Comparison of ENCODE assay signal across 8 cellular contexts in the genomic region with DNA sequence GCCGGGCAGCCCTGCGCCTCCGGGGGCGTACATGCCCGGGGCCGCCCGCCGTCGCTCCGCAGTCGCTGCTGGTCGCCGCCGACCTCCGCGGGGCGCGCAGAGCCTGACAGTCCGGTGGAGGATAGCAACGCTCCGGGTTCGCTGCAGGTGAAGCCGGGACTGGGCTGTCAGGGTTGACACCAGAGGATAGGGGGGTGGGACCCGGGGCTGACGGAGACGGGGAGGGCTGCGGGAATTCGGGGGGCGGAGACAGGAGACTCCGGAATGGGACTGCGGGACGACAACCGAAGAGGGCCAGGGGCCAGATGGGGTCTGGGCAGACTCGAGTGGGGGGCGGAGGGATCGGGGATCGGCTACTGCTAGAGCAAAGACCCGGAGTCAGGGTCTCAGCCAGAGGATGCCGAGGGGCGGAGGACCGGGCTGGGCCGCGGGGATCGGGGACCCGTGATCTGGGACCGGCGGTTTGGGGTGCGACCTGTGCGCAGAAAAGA. TPM values are rescaled to one million over a fixed set of nuclear protein-coding genes. Genes with fewer than 3 reads are reported as not detected.
DNase-seq lines count a peak whose midpoint lies in the region; ATAC-seq, FAIRE-seq and TF ChIP-seq lines count a peak whose summit lies in the region.

No MANE protein-coding gene starts in this region.

- peaks cover 28% of the 10 kb centered on the region for H3K36me3 Mint-ChIP-seq in T-helper 1 cell treated with Interleukin-12 subunit alpha and Interleukin-12 subunit beta and Interleukin-4 antibody, amounts not matched to agents 30 μg/mL and 1 μg/mL, for 36 hours (ENCODE audit: low read depth)
- peaks cover 8% of the 10 kb centered on the region for H3K36me3 Mint-ChIP-seq in chondrocyte (ENCODE audit: low read depth)

- no peak overlapping the region for H2AFZ ChIP-seq in HepG2 (ENCODE audit: low read length)

- 3% methylated on average over 32 of the region's 49 CpGs for WGBS in HepG2 (ENCODE audit: low lambda C conversion rate)

- in situ Hi-C loops in HepG2 (cut with HindIII; ENCODE audit: extremely low pct_ligation_motif_present, low pct_unique_long_range_greater_than_20kb): no loop called here

- H3K79me2 ChIP-seq in HepG2 (ENCODE audit: insufficient read depth, low read length): peaks cover 55% of the 10 kb centered on the region

- peaks cover 17 to 35% of the 10 kb centered on the region in 2 experiments for H3K36me3 ChIP-seq in HepG2 (replicated peaks in 1 of 2; ENCODE audit: control insufficient read depth in 1 of 2, insufficient read depth in 2 of 2, low read length in 2 of 2)

- no peak for TF ChIP-seq RAD21 in HepG2 (CRISPR knock-in tag; IDR thresholded peaks at IDR 0.05)

- peak overlapping the region; percentile 100 for H3K4me3 Mint-ChIP-seq in T-helper 1 cell treated with Interleukin-12 subunit alpha and Interleukin-12 subunit beta and Interleukin-4 antibody, amounts not matched to agents 30 μg/mL and 1 μg/mL, for 36 hours
- peak overlapping the region; percentile 93 for H3K4me3 Mint-ChIP-seq in chondrocyte (ENCODE audit: unreplicated experiment)

- H3K4me1 Mint-ChIP-seq in T-helper 1 cell treated with Interleukin-12 subunit alpha and Interleukin-12 subunit beta and Interleukin-4 antibody, amounts not matched to agents 30 μg/mL and 1 μg/mL, for 36 hours (ENCODE audit: low read depth): peaks cover 50% of the 10 kb centered on the region
- peaks cover 37% of the 10 kb centered on the region for H3K4me1 Mint-ChIP-seq in chondrocyte (ENCODE audit: low read depth)

- peak overlapping the region; percentile 95 to 97 (median 96) for H3K4me3 ChIP-seq in HepG2 (replicated peaks in 1 of 3; ENCODE audit: insufficient read depth in 1 of 3, low read depth in 2 of 3, low read length in 3 of 3)

- H3K27me3 ChIP-seq in HepG2 (ENCODE audit: control insufficient read depth in 1 of 2, insufficient read depth in 2 of 2, low read length in 2 of 2): no peaks in the 10 kb centered on the region; a peak in 1 of 5 replicates

- no peak for TF ChIP-seq CTCF in chondrocyte (IDR thresholded peaks at IDR 0.05)
- no peak for TF ChIP-seq CTCF in HepG2 (CRISPR knock-in tag; IDR thresholded peaks at IDR 0.05)

- ATAC-seq in HG03095 (IDR thresholded peaks at IDR 0.05; ENCODE audit: unreplicated experiment) (peak; percentile 17), HepG2 (peak; percentile 3)

- H3K27ac Mint-ChIP-seq in T-helper 1 cell treated with Interleukin-12 subunit alpha and Interleukin-12 subunit beta and Interleukin-4 antibody, amounts not matched to agents 30 μg/mL and 1 μg/mL, for 36 hours: peak overlapping the region; percentile 75
- H3K27ac Mint-ChIP-seq in chondrocyte (ENCODE audit: unreplicated experiment): peak overlapping the region; percentile 97

- peaks cover 6% of the 10 kb centered on the region for H4K20me1 ChIP-seq in HepG2 (ENCODE audit: insufficient read depth, low read length)

- H3K9ac ChIP-seq in HepG2 (ENCODE audit: insufficient read depth, low read depth, low read length): peak overlapping the region; percentile 82

- TF ChIP-seq EP300 in HepG2 (IDR thresholded peaks at IDR 0.05; ENCODE audit: low read depth in 2 of 2, low read length in 2 of 2) (no peak), HepG2 (CRISPR knock-in tag; IDR thresholded peaks at IDR 0.05; ENCODE audit: borderline replicate concordance) (no peak)

- H3K4me2 ChIP-seq in HepG2 (ENCODE audit: low read depth, low read length): peak overlapping the region; percentile 88

- no peaks in the 10 kb centered on the region for H3K27me3 Mint-ChIP-seq in T-helper 1 cell treated with Interleukin-12 subunit alpha and Interleukin-12 subunit beta and Interleukin-4 antibody, amounts not matched to agents 30 μg/mL and 1 μg/mL, for 36 hours (ENCODE audit: low read depth)
- H3K27me3 Mint-ChIP-seq in chondrocyte (ENCODE audit: low read depth): no peaks in the 10 kb centered on the region

- POLR2A ChIA-PET in HepG2 (lab: Yijun Ruan, JAX): interaction anchor here (0.9 to 3.6 kb wide), 11 partner anchors 8 to 91 kb away, joined by 3 to 46 read pairs (median 6); a partner anchor contains a TSS

- peak overlapping the region; percentile 71 for H3K27ac ChIP-seq in HepG2 (ENCODE audit: extremely low read length, insufficient read depth, low read length)

- DNase-seq in activated gamma-delta T cell treated with Interleukin-2 at 50 U/mL for 16 hours: peak; percentile 36
- DNase-seq in activated gamma-delta T cell (lab: John Stamatoyannopoulos, UW): no peak
- no peak for DNase-seq in chondrocyte (ENCODE audit: low spot score)
- DNase-seq in HepG2 (ENCODE audit: low spot score): peak; percentile 23
- peak in 4 of 6 experiments; percentile 18 to 57 (median 48) for DNase-seq in stimulated activated naive CD4-positive, alpha-beta T cell (lab: John Stamatoyannopoulos, UW)
- DNase-seq in NCI-H2081 treated with DMSO at 0.1 percent for 48 hours (lab: John Stamatoyannopoulos, UW): no peak

- no peaks in the 10 kb centered on the region for H3K9me3 Mint-ChIP-seq in T-helper 1 cell treated with Interleukin-12 subunit alpha and Interleukin-12 subunit beta and Interleukin-4 antibody, amounts not matched to agents 30 μg/mL and 1 μg/mL, for 36 hours
- H3K9me3 Mint-ChIP-seq in chondrocyte (ENCODE audit: low read depth): no peaks in the 10 kb centered on the region

- intact Hi-C loops in HepG2 (cut with micrococcal nuclease; ENCODE audit: unreplicated experiment): loop anchor here (1.0 kb wide), 1 partner anchor 12 kb away; no protein-coding TSS in a partner anchor

- H3K9me3 ChIP-seq in HepG2 (ENCODE audit: low read length): no peaks in the 10 kb centered on the region

- H3K4me1 ChIP-seq in HepG2 (ENCODE audit: insufficient read depth, low read length): peaks cover 54% of the 10 kb centered on the region

- no TSS peak for BruUV-seq in HepG2 (replicated peaks; lab: Mats Ljungman, UMichigan)

- no peak for FAIRE-seq in HepG2 (lab: Jason Lieb, UNC)

- CTCF ChIA-PET in HepG2 (lab: Yijun Ruan, JAX; ENCODE audit: low intra/inter-chr PET ratio, low total read pairs): interaction anchor here (2.8 kb wide), 1 partner anchor 12 kb away, joined by 19 read pairs; no protein-coding TSS in a partner anchor

- TF ChIP-seq POLR2A in HepG2 (IDR thresholded peaks at IDR 0.05; ENCODE audit: insufficient read depth in 1 of 2, low read depth in 2 of 2, low read length in 2 of 2): no peak

RNA-seq across cellular contexts. Expression of a gene that starts 0.4 kb away (rescaled TPM):
- 43.9 to 54.4 TPM (median 52.5 TPM) in 3 replicates for total RNA-seq in chondrocyte
- total RNA-seq in HepG2 (2016; rRNA removed; fragmentation: Illumina TruSeq; extraction: Trizol): 15.7 and 21.5 TPM in 2 replicates
- total RNA-seq in HepG2 (2016; cell fraction: cytosol; rRNA removed; fragmentation: Illumina TruSeq; extraction: Trizol; ENCODE audit: low read depth): 1.6 and 1.7 TPM in 2 replicates
- 13.2 and 21.0 TPM in 2 replicates for total RNA-seq in HepG2 (2016; cell fraction: insoluble cytoplasmic fraction; rRNA removed; fragmentation: Illumina TruSeq; extraction: Trizol)
- total RNA-seq in HepG2 (2016; cell fraction: membrane; rRNA removed; fragmentation: Illumina TruSeq; extraction: Trizol): 7.2 and 9.0 TPM in 2 replicates
- 18.7 and 20.0 TPM in 2 replicates for total RNA-seq in HepG2 (2016; cell fraction: nucleus; rRNA removed; fragmentation: Illumina TruSeq; extraction: Trizol)
- 33.9 and 45.2 TPM in 2 replicates for polyA plus RNA-seq in HepG2 (2011; rRNA removed)
- 24.6 and 25.3 TPM in 2 replicates for polyA plus RNA-seq in HepG2 (2011; cell fraction: cytosol; rRNA removed)
- polyA plus RNA-seq in HepG2 (2011; cell fraction: nucleus; rRNA removed): 23.8 and 26.6 TPM in 2 replicates
- polyA plus RNA-seq in HepG2 (2012): 18.5 and 22.4 TPM in 2 replicates
- 1.5 and 1.9 TPM in 2 replicates for polyA plus RNA-seq in HepG2 (2016; cell fraction: cytosol; fragmentation: Illumina TruSeq; extraction: Trizol; ENCODE audit: low read depth)
- 13.9 and 16.7 TPM in 2 replicates for polyA plus RNA-seq in HepG2 (2016; cell fraction: insoluble cytoplasmic fraction; fragmentation: Illumina TruSeq; extraction: Trizol; ENCODE audit: low read depth)
- polyA plus RNA-seq in HepG2 (2016; cell fraction: membrane; fragmentation: Illumina TruSeq; extraction: Trizol; ENCODE audit: low read depth): 5.0 and 5.8 TPM in 2 replicates
- polyA plus RNA-seq in HepG2 (2016; cell fraction: nucleus; fragmentation: Illumina TruSeq; extraction: Trizol; ENCODE audit: insufficient read depth, low read depth): 26.4 and 31.8 TPM in 2 replicates
- 75.3 and 118 TPM in 2 replicates for polyA minus RNA-seq in HepG2 (2011; rRNA and poly(A)+ RNA removed; ENCODE audit: low replicate concordance)
- polyA minus RNA-seq in HepG2 (2011; cell fraction: cytosol; rRNA and poly(A)+ RNA removed): 16.4 and 21.8 TPM in 2 replicates
- 26.3 and 29.3 TPM in 2 replicates for polyA minus RNA-seq in HepG2 (2011; cell fraction: nucleus; rRNA and poly(A)+ RNA removed)

RNA-seq across cellular contexts. Expression of a gene that starts 0.6 kb away (rescaled TPM):
- total RNA-seq in chondrocyte (37.5 to 46.9 TPM (median 39.7 TPM) in 3 replicates), HepG2 (2016; rRNA removed; fragmentation: Illumina TruSeq; extraction: Trizol) (99.3 and 118 TPM in 2 replicates)
- 14.9 and 15.6 TPM in 2 replicates for total RNA-seq in HepG2 (2016; cell fraction: cytosol; rRNA removed; fragmentation: Illumina TruSeq; extraction: Trizol; ENCODE audit: low read depth)
- 102 and 121 TPM in 2 replicates for total RNA-seq in HepG2 (2016; cell fraction: insoluble cytoplasmic fraction; rRNA removed; fragmentation: Illumina TruSeq; extraction: Trizol)
- total RNA-seq in HepG2 (2016; cell fraction: membrane; rRNA removed; fragmentation: Illumina TruSeq; extraction: Trizol): 38.1 and 39.7 TPM in 2 replicates
- 61.9 and 65.1 TPM in 2 replicates for total RNA-seq in HepG2 (2016; cell fraction: nucleus; rRNA removed; fragmentation: Illumina TruSeq; extraction: Trizol)
- 109 and 120 TPM in 2 replicates for polyA plus RNA-seq in HepG2 (2011; rRNA removed)
- 120 and 159 TPM in 2 replicates for polyA plus RNA-seq in HepG2 (2011; cell fraction: cytosol; rRNA removed)
- 110 and 111 TPM in 2 replicates for polyA plus RNA-seq in HepG2 (2011; cell fraction: nucleus; rRNA removed)
- polyA plus RNA-seq in HepG2 (2012): 69.5 and 70.0 TPM in 2 replicates
- 16.2 and 16.4 TPM in 2 replicates for polyA plus RNA-seq in HepG2 (2016; cell fraction: cytosol; fragmentation: Illumina TruSeq; extraction: Trizol; ENCODE audit: low read depth)
- polyA plus RNA-seq in HepG2 (2016; cell fraction: insoluble cytoplasmic fraction; fragmentation: Illumina TruSeq; extraction: Trizol; ENCODE audit: low read depth): 117 and 126 TPM in 2 replicates
- 29.3 and 29.6 TPM in 2 replicates for polyA plus RNA-seq in HepG2 (2016; cell fraction: membrane; fragmentation: Illumina TruSeq; extraction: Trizol; ENCODE audit: low read depth)
- polyA plus RNA-seq in HepG2 (2016; cell fraction: nucleus; fragmentation: Illumina TruSeq; extraction: Trizol; ENCODE audit: insufficient read depth, low read depth): 148 and 152 TPM in 2 replicates
- polyA minus RNA-seq in HepG2 (2011; rRNA and poly(A)+ RNA removed; ENCODE audit: low replicate concordance): 225 and 243 TPM in 2 replicates
- 65.5 and 66.8 TPM in 2 replicates for polyA minus RNA-seq in HepG2 (2011; cell fraction: cytosol; rRNA and poly(A)+ RNA removed)
- 49.4 and 55.6 TPM in 2 replicates for polyA minus RNA-seq in HepG2 (2011; cell fraction: nucleus; rRNA and poly(A)+ RNA removed)

RNA-seq across cellular contexts. Expression of a gene that starts 40.0 kb away (rescaled TPM):
- 77.8 to 101 TPM (median 82.6 TPM) in 3 replicates for total RNA-seq in chondrocyte
- total RNA-seq in HepG2 (2016; rRNA removed; fragmentation: Illumina TruSeq; extraction: Trizol): 99.0 and 163 TPM in 2 replicates
- 47.2 and 52.9 TPM in 2 replicates for total RNA-seq in HepG2 (2016; cell fraction: cytosol; rRNA removed; fragmentation: Illumina TruSeq; extraction: Trizol; ENCODE audit: low read depth)
- 96.1 and 157 TPM in 2 replicates for total RNA-seq in HepG2 (2016; cell fraction: insoluble cytoplasmic fraction; rRNA removed; fragmentation: Illumina TruSeq; extraction: Trizol)
- 38.5 and 38.9 TPM in 2 replicates for total RNA-seq in HepG2 (2016; cell fraction: membrane; rRNA removed; fragmentation: Illumina TruSeq; extraction: Trizol)
- 100 and 111 TPM in 2 replicates for total RNA-seq in HepG2 (2016; cell fraction: nucleus; rRNA removed; fragmentation: Illumina TruSeq; extraction: Trizol)
- 228 and 232 TPM in 2 replicates for polyA plus RNA-seq in HepG2 (2011; rRNA removed)
- 208 and 241 TPM in 2 replicates for polyA plus RNA-seq in HepG2 (2011; cell fraction: cytosol; rRNA removed)
- polyA plus RNA-seq in HepG2 (2011; cell fraction: nucleus; rRNA removed): 356 and 374 TPM in 2 replicates
- polyA plus RNA-seq in HepG2 (2012): 140 and 148 TPM in 2 replicates
- 7.3 and 8.8 TPM in 2 replicates for polyA plus RNA-seq in HepG2 (2016; cell fraction: cytosol; fragmentation: Illumina TruSeq; extraction: Trizol; ENCODE audit: low read depth)
- 181 and 193 TPM in 2 replicates for polyA plus RNA-seq in HepG2 (2016; cell fraction: insoluble cytoplasmic fraction; fragmentation: Illumina TruSeq; extraction: Trizol; ENCODE audit: low read depth)
- polyA plus RNA-seq in HepG2 (2016; cell fraction: membrane; fragmentation: Illumina TruSeq; extraction: Trizol; ENCODE audit: low read depth): 14.0 and 16.1 TPM in 2 replicates
- polyA plus RNA-seq in HepG2 (2016; cell fraction: nucleus; fragmentation: Illumina TruSeq; extraction: Trizol; ENCODE audit: insufficient read depth, low read depth): 219 and 234 TPM in 2 replicates
- polyA minus RNA-seq in HepG2 (2011; rRNA and poly(A)+ RNA removed; ENCODE audit: low replicate concordance): 554 and 704 TPM in 2 replicates
- 179 and 186 TPM in 2 replicates for polyA minus RNA-seq in HepG2 (2011; cell fraction: cytosol; rRNA and poly(A)+ RNA removed)
- 151 and 182 TPM in 2 replicates for polyA minus RNA-seq in HepG2 (2011; cell fraction: nucleus; rRNA and poly(A)+ RNA removed)

RNA-seq across cellular contexts. Expression of a gene that starts 56.8 kb away (rescaled TPM):
- total RNA-seq in chondrocyte (61.0 to 81.8 TPM (median 66.1 TPM) in 3 replicates), HepG2 (2016; rRNA removed; fragmentation: Illumina TruSeq; extraction: Trizol) (300 and 332 TPM in 2 replicates)
- 45.1 and 56.7 TPM in 2 replicates for total RNA-seq in HepG2 (2016; cell fraction: cytosol; rRNA removed; fragmentation: Illumina TruSeq; extraction: Trizol; ENCODE audit: low read depth)
- 302 and 329 TPM in 2 replicates for total RNA-seq in HepG2 (2016; cell fraction: insoluble cytoplasmic fraction; rRNA removed; fragmentation: Illumina TruSeq; extraction: Trizol)
- total RNA-seq in HepG2 (2016; cell fraction: membrane; rRNA removed; fragmentation: Illumina TruSeq; extraction: Trizol): 220 and 258 TPM in 2 replicates
- 168 and 191 TPM in 2 replicates for total RNA-seq in HepG2 (2016; cell fraction: nucleus; rRNA removed; fragmentation: Illumina TruSeq; extraction: Trizol)
- 67.2 and 88.2 TPM in 2 replicates for polyA plus RNA-seq in HepG2 (2011; rRNA removed)
- 44.2 and 66.6 TPM in 2 replicates for polyA plus RNA-seq in HepG2 (2011; cell fraction: cytosol; rRNA removed)
- polyA plus RNA-seq in HepG2 (2011; cell fraction: nucleus; rRNA removed): 90.2 and 107 TPM in 2 replicates
- 93.8 and 117 TPM in 2 replicates for polyA plus RNA-seq in HepG2 (2012)
- polyA plus RNA-seq in HepG2 (2016; cell fraction: cytosol; fragmentation: Illumina TruSeq; extraction: Trizol; ENCODE audit: low read depth): 26.0 and 34.9 TPM in 2 replicates
- 237 and 245 TPM in 2 replicates for polyA plus RNA-seq in HepG2 (2016; cell fraction: insoluble cytoplasmic fraction; fragmentation: Illumina TruSeq; extraction: Trizol; ENCODE audit: low read depth)
- polyA plus RNA-seq in HepG2 (2016; cell fraction: membrane; fragmentation: Illumina TruSeq; extraction: Trizol; ENCODE audit: low read depth): 111 and 128 TPM in 2 replicates
- polyA plus RNA-seq in HepG2 (2016; cell fraction: nucleus; fragmentation: Illumina TruSeq; extraction: Trizol; ENCODE audit: insufficient read depth, low read depth): 205 and 220 TPM in 2 replicates
- 78.3 and 92.3 TPM in 2 replicates for polyA minus RNA-seq in HepG2 (2011; rRNA and poly(A)+ RNA removed; ENCODE audit: low replicate concordance)
- polyA minus RNA-seq in HepG2 (2011; cell fraction: cytosol; rRNA and poly(A)+ RNA removed): 89.8 and 100 TPM in 2 replicates
- 137 and 187 TPM in 2 replicates for polyA minus RNA-seq in HepG2 (2011; cell fraction: nucleus; rRNA and poly(A)+ RNA removed)

RNA-seq across cellular contexts. Expression of a gene that starts 59.7 kb away (rescaled TPM):
- total RNA-seq in chondrocyte (0.63 to 3.2 TPM (median 2.8 TPM) in 3 replicates), HepG2 (2016; rRNA removed; fragmentation: Illumina TruSeq; extraction: Trizol) (8.7 and 11.7 TPM in 2 replicates)
- 1.8 TPM in 2 replicates for total RNA-seq in HepG2 (2016; cell fraction: cytosol; rRNA removed; fragmentation: Illumina TruSeq; extraction: Trizol; ENCODE audit: low read depth)
- 9.0 and 10.8 TPM in 2 replicates for total RNA-seq in HepG2 (2016; cell fraction: insoluble cytoplasmic fraction; rRNA removed; fragmentation: Illumina TruSeq; extraction: Trizol)
- 6.8 and 7.2 TPM in 2 replicates for total RNA-seq in HepG2 (2016; cell fraction: membrane; rRNA removed; fragmentation: Illumina TruSeq; extraction: Trizol)
- 7.6 and 9.0 TPM in 2 replicates for total RNA-seq in HepG2 (2016; cell fraction: nucleus; rRNA removed; fragmentation: Illumina TruSeq; extraction: Trizol)
- polyA plus RNA-seq in HepG2 (2011; rRNA removed): 4.3 and 6.3 TPM in 2 replicates
- polyA plus RNA-seq in HepG2 (2011; cell fraction: cytosol; rRNA removed): 5.1 and 5.4 TPM in 2 replicates
- 4.6 and 5.3 TPM in 2 replicates for polyA plus RNA-seq in HepG2 (2011; cell fraction: nucleus; rRNA removed)
- 7.4 and 9.8 TPM in 2 replicates for polyA plus RNA-seq in HepG2 (2012)
- 1.3 and 2.7 TPM in 2 replicates for polyA plus RNA-seq in HepG2 (2016; cell fraction: cytosol; fragmentation: Illumina TruSeq; extraction: Trizol; ENCODE audit: low read depth)
- polyA plus RNA-seq in HepG2 (2016; cell fraction: insoluble cytoplasmic fraction; fragmentation: Illumina TruSeq; extraction: Trizol; ENCODE audit: low read depth): 6.6 and 6.7 TPM in 2 replicates
- polyA plus RNA-seq in HepG2 (2016; cell fraction: membrane; fragmentation: Illumina TruSeq; extraction: Trizol; ENCODE audit: low read depth): 2.8 and 3.9 TPM in 2 replicates
- 11.2 and 11.5 TPM in 2 replicates for polyA plus RNA-seq in HepG2 (2016; cell fraction: nucleus; fragmentation: Illumina TruSeq; extraction: Trizol; ENCODE audit: insufficient read depth, low read depth)
- 0.16 and 9.3 TPM in 2 replicates for polyA minus RNA-seq in HepG2 (2011; rRNA and poly(A)+ RNA removed; ENCODE audit: low replicate concordance)
- polyA minus RNA-seq in HepG2 (2011; cell fraction: cytosol; rRNA and poly(A)+ RNA removed): 3.9 and 4.1 TPM in 2 replicates
- 2.7 TPM in 2 replicates for polyA minus RNA-seq in HepG2 (2011; cell fraction: nucleus; rRNA and poly(A)+ RNA removed)

Comparison
In these comparisons a context has a peak if more than half of its experiments do, and no peak if none do; other contexts are left out.
1. DNase-seq: peak in activated gamma-delta T cell treated with Interleukin-2 at 50 U/mL for 16 hours (single experiment), HepG2 (single experiment) and stimulated activated naive CD4-positive, alpha-beta T cell (4 of 6); none in activated gamma-delta T cell (single experiment), chondrocyte (single experiment) and NCI-H2081 treated with DMSO at 0.1 percent for 48 hours (single experiment).